ENCODE assay signal across 28 cellular contexts in genomic region chr16:63129411-63130125, GRCh38.
"Had no signal": no experiment of that assay in that cellular context is flagged by ENCODE, and none has a peak within 500 bp of the region (broad histone marks: within the 10 kb centered on the region; RNA-seq: fewer than 3 reads in every experiment).

No MANE protein-coding gene starts in this region.

- H3K27ac ChIP-seq: brain microvascular endothelial cell, cardiac muscle cell, RWPE1 had no signal

- H3K4me1 Mint-ChIP-seq: activated B cell treated with CpG ODN at 0.5 μM for 24 hours; activated CD4-positive, alpha-beta T cell treated with anti-CD3 and anti-CD28 coated beads, Interleukin-2, amount 10 ng/mL, durations not matched to agents 24 days and 14 days had no signal

- H3K36me3 Mint-ChIP-seq: activated naive CD8-positive, alpha-beta T cell had no signal

- DNase-seq: activated B cell treated with CpG ODN at 0.5 μM for 24 hours; activated CD4-positive, alpha-beta T cell treated with anti-CD3 and anti-CD28 coated beads for 1 hour; activated CD4-positive, alpha-beta T cell treated with anti-CD3 and anti-CD28 coated beads, Interleukin-2, amount 10 ng/mL, durations not matched to agents 24 days and 14 days; activated CD4-positive, alpha-beta T cell treated with anti-CD3 and anti-CD28 coated beads, Interleukin-2, amount 50 U/mL, for 48 hours; activated CD8-positive, alpha-beta memory T cell treated with anti-CD3 and anti-CD28 coated beads for 24 hours; activated effector memory CD4-positive, alpha-beta T cell treated with anti-CD3 and anti-CD28 coated beads, Interleukin-2, amount 50 U/mL, for 16 hours; activated naive CD4-positive, alpha-beta T cell treated with anti-CD3 and anti-CD28 coated beads for 36 hours; activated T-cell treated with anti-CD3 and anti-CD28 coated beads, Interleukin-2, amount 50 U/mL, for 4 hours; amygdala; brain microvascular endothelial cell; MG63; MV-4-11; NCI-H1092 treated with DMSO at 0.1 percent for 48 hours; NCI-H1417 treated with DMSO at 0.1 percent for 48 hours; NCI-H1694 treated with DMSO at 0.1 percent for 48 hours; NCI-H2029 treated with DMSO at 0.1 percent for 48 hours; NCI-H345; NCI-H510A; NCI-H526 treated with DMSO at 0.1 percent for 48 hours; NCI-H82; OCI-M1; SHP77 treated with DMSO at 0.1 percent for 48 hours; T-helper 9 cell had no signal

- H3K9me3 ChIP-seq: MG63 had no signal

- H3K27ac Mint-ChIP-seq: activated B cell treated with CpG ODN at 0.5 μM for 24 hours; activated CD4-positive, alpha-beta T cell treated with anti-CD3 and anti-CD28 coated beads, Interleukin-2, amount 10 ng/mL, durations not matched to agents 24 days and 14 days; activated naive CD4-positive, alpha-beta T cell treated with anti-CD3 and anti-CD28 coated beads for 36 hours; activated naive CD8-positive, alpha-beta T cell; T-helper 1 cell treated with Interleukin-12 subunit alpha and Interleukin-12 subunit beta and Interleukin-4 antibody, amounts not matched to agents 30 μg/mL and 1 μg/mL, for 36 hours had no signal

- ATAC-seq: Panc1 had no signal

- H3K4me3 ChIP-seq: cardiac muscle cell, MG63 had no signal

- H3K4me3 Mint-ChIP-seq: activated B cell treated with CpG ODN at 0.5 μM for 24 hours; activated CD4-positive, alpha-beta T cell treated with anti-CD3 and anti-CD28 coated beads, Interleukin-2, amount 10 ng/mL, durations not matched to agents 24 days and 14 days; activated naive CD4-positive, alpha-beta T cell treated with anti-CD3 and anti-CD28 coated beads for 36 hours; activated naive CD8-positive, alpha-beta T cell; activated T-cell treated with anti-CD3 and anti-CD28 coated beads, Interleukin-2, amount 50 U/mL, for 4 hours; T-helper 1 cell treated with Interleukin-12 subunit alpha and Interleukin-12 subunit beta and Interleukin-4 antibody, amounts not matched to agents 30 μg/mL and 1 μg/mL, for 36 hours had no signal

- H3K27me3 Mint-ChIP-seq: activated B cell treated with CpG ODN at 0.5 μM for 24 hours; activated CD4-positive, alpha-beta T cell treated with anti-CD3 and anti-CD28 coated beads, Interleukin-2, amount 10 ng/mL, durations not matched to agents 24 days and 14 days; activated naive CD8-positive, alpha-beta T cell had no signal

- H3K36me3 ChIP-seq: brain microvascular endothelial cell, cardiac muscle cell, MG63 had no signal

- H3K27me3 ChIP-seq: brain microvascular endothelial cell, cardiac muscle cell, MG63 had no signal
